ENCODE assay signal across 8 cellular contexts in the genomic region with DNA sequence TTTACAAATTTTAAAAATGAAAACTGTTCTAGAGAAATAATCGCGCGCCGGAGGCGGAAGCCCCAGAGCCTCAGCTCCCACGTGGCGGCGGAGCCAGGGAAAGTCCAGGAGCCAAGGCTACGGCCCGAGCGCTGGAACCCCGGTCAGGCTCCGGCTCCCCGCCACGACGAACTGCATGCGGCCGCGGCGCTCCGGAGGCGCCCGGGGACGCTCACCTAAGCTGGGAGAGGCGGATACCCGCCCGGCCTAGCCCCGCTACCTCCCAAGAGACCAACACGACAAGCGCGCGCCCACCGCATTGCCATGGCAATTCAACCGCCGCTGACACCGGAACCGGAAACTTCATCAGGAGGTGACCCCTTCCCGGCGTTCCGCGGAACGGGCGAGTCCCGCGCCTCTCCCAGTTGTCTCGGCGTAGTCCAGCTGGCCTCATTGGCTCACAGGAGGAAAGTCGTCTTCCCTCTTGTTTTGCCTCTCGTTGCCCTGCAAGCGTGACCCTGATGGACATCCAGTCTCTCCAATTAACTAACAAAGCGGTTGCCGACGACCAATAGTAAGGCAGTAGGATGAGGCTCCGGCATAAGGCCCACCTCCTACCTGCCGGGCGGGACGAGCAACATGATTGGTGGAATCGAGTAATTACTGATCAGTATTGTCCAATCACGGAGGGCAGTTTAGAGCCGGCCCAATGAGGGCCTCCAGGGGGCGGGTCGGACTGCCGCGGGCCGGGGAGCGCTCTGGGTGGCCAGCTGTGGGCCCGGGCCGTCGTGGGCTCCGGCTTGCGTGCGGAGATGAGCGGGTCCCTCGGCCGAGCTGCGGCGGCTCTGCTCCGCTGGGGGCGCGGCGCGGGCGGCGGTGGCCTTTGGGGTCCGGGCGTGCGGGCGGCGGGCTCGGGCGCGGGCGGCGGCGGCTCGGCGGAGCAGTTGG. TPM values are rescaled to one million over a fixed set of nuclear protein-coding genes. Genes with fewer than 3 reads are reported as not detected.
A peak's percentile ranks its signal among the peaks of the same experiment; 100 is the strongest.
DNase-seq lines count a peak whose midpoint lies in the region; ATAC-seq and TF ChIP-seq lines count a peak whose summit lies in the region.

A gene (plus strand): TSS at position 752 of the 927 bp plus-strand sequence. CDS start 40 bp downstream, at position 792.

- no peaks in the 10 kb centered on the region for H3K36me3 ChIP-seq in suprapubic skin

- no peak for TF ChIP-seq EP300 in suprapubic skin (IDR thresholded peaks at IDR 0.05)

- peak within 1 kb of the TSS; percentile 99 for H3K27ac Mint-ChIP-seq in activated naive CD4-positive, alpha-beta T cell treated with anti-CD3 and anti-CD28 coated beads, Interleukin-2, amount 50 U/mL, for 72 hours

- H3K9me3 ChIP-seq in suprapubic skin: no peaks in the 10 kb centered on the region

- DNase-seq in NCI-H1092 treated with DMSO at 0.1 percent for 48 hours (lab: John Stamatoyannopoulos, UW) (peak; percentile 100), SKM-1 (lab: John Stamatoyannopoulos, UW; ENCODE audit: unreplicated experiment) (peak; percentile 87), globus pallidus (ENCODE audit: low spot score) (peak; percentile 100), nucleus accumbens (lab: John Stamatoyannopoulos, UW) (peak; percentile 91 to 100 (median 99)), suprapubic skin (ENCODE audit: low spot score in 2 of 2) (peak; percentile 99 to 100)
- peak; percentile 95 to 99 for DNase-seq in activated naive CD4-positive, alpha-beta T cell treated with anti-CD3 and anti-CD28 coated beads, Interleukin-2, amount 50 U/mL, for 72 hours (ENCODE audit: low spot score in 2 of 2)

- peak within 1 kb of the TSS; percentile 93 for H3K27ac ChIP-seq in suprapubic skin

- TF ChIP-seq CTCF in suprapubic skin (IDR thresholded peaks at IDR 0.05): peak in 1 of 2 donors; percentile 16

- peak in 1 of 2 donors; percentile 62 for TF ChIP-seq POLR2A in suprapubic skin (IDR thresholded peaks at IDR 0.05)

- H3K36me3 Mint-ChIP-seq in activated naive CD4-positive, alpha-beta T cell treated with anti-CD3 and anti-CD28 coated beads, Interleukin-2, amount 50 U/mL, for 72 hours: peaks cover 35 to 52% of the 10 kb centered on the region in 2 donors

- H3K27me3 ChIP-seq in suprapubic skin: no peaks in the 10 kb centered on the region

- H3K4me3 ChIP-seq in GM08714 (ENCODE audit: low read length) (peak within 1 kb of the TSS; percentile 95), suprapubic skin (peak within 1 kb of the TSS; percentile 84)

- under 1% methylated on average over 31 of the region's 97 CpGs for WGBS in suprapubic skin

- no peaks in the 10 kb centered on the region for H3K9me3 Mint-ChIP-seq in activated naive CD4-positive, alpha-beta T cell treated with anti-CD3 and anti-CD28 coated beads, Interleukin-2, amount 50 U/mL, for 72 hours

- H3K4me1 ChIP-seq in suprapubic skin: peaks cover 68% of the 10 kb centered on the region

- peak; percentile 93 for ATAC-seq in HG02610 (IDR thresholded peaks at IDR 0.05; ENCODE audit: unreplicated experiment)
- peak; percentile 91 to 92 for ATAC-seq in activated naive CD4-positive, alpha-beta T cell treated with anti-CD3 and anti-CD28 coated beads, Interleukin-2, amount 50 U/mL, for 72 hours

RNA-seq across cellular contexts. Expression of the gene that starts here (rescaled TPM):
- 10 to 100 TPM; 36.0 to 45.9 TPM for total RNA-seq in activated naive CD4-positive, alpha-beta T cell treated with anti-CD3 and anti-CD28 coated beads, Interleukin-2, amount 50 U/mL, for 72 hours
- 10 to 100 TPM; 19.8 to 42.1 (median 33.7) TPM for total RNA-seq in suprapubic skin

Comparison
In these comparisons a context has a peak if more than half of its experiments do, and no peak if none do; other contexts are left out.
1. Peak in every context shown above with its lines: DNase-seq, ATAC-seq, H3K4me3 ChIP-seq and H3K27ac ChIP-seq.